Comparison of ENCODE assay signal across 13 cellular contexts in genomic region chr22:46792061-46792796, GRCh38. TPM values are rescaled to one million over a fixed set of nuclear protein-coding genes. Genes with fewer than 3 reads are reported as not detected.
DNase-seq lines count a peak whose midpoint lies in the region; ATAC-seq, FAIRE-seq and TF ChIP-seq lines count a peak whose summit lies in the region.
"Had no signal": no experiment of that assay in that cellular context is flagged by ENCODE, and none has a peak within 500 bp of the region (broad histone marks: within the 10 kb centered on the region; RNA-seq: fewer than 3 reads in every experiment).

No MANE protein-coding gene starts in this region.

- peak overlapping the region; percentile 84 for H3K4me2 ChIP-seq in BLaER1
- H3K4me2 ChIP-seq in IMR-90 (ENCODE audit: low read depth, low read length), result no peak overlapping the region
- H3K4me2 ChIP-seq: KMS-11 had no signal

- WGBS in IMR-90 (ENCODE audit: extremely low coverage in 2 of 2, insufficient read length in 1 of 2), 2 experiments, result 100% methylated on average over 4 of the region's 20 CpGs; no CpG with 5 or more reads in 1 of the 2 experiments
- 84% methylated on average over 20 of the region's 20 CpGs for WGBS in prostate gland

- no peak overlapping the region for H3K14ac ChIP-seq in IMR-90 (replicated peaks; ENCODE audit: low read depth, low read length)

- BruUV-seq in IMR-90 (replicated peaks; lab: Mats Ljungman, UMichigan), result no TSS peak

- no peak overlapping the region for H3K23ac ChIP-seq in IMR-90 (ENCODE audit: low read depth, low read length)

- H2BK20ac ChIP-seq in IMR-90 (ENCODE audit: low read depth, low read length), result no peak overlapping the region

- peak overlapping the region; percentile 42; the same call in 1 of the 2 replicates for H4K91ac ChIP-seq in IMR-90 (ENCODE audit: insufficient read depth, low read depth, low read length)

- peaks cover 22 to 56% (median 46%) of the 10 kb centered on the region in 7 donors for H3K4me1 Mint-ChIP-seq in naive thymus-derived CD4-positive, alpha-beta T cell

- peak overlapping the region; percentile 99 to 100 (median 100) for H3K27ac Mint-ChIP-seq in naive thymus-derived CD4-positive, alpha-beta T cell

- H4K20me1 ChIP-seq in BLaER1 (peaks cover 95% of the 10 kb centered on the region), IMR-90 (ENCODE audit: insufficient read depth, low read length) (0 out of 2 replicates have a peak, but pooled peaks cover 3% of the 10 kb centered on the region)

- H3K9ac ChIP-seq in BLaER1 (0 out of 2 replicates have a peak overlapping the region, but pooled peaks have one; percentile 7), IMR-90 (ENCODE audit: low read depth, low read length) (no peak overlapping the region)
- H3K9ac ChIP-seq: KMS-11 had no signal

- H2AFZ ChIP-seq in IMR-90 (replicated peaks; ENCODE audit: low read length, poor library complexity), result no peak overlapping the region

- peak overlapping the region; percentile 86 for H2AK5ac ChIP-seq in IMR-90 (ENCODE audit: low read depth, low read length)

- H2BK120ac ChIP-seq in IMR-90 (ENCODE audit: low read depth, low read length), result peak overlapping the region; percentile 57; the same call in 1 of the 2 replicates

- CTCF ChIA-PET in IMR-90 (lab: Yijun Ruan, JAX), result no interaction called here
- CTCF ChIA-PET in naive thymus-derived CD4-positive, alpha-beta T cell (lab: Charles Lee), result interaction anchor here (1.6 to 2.7 kb wide), 2 partner anchors 33 to 53 kb away, joined by 11 to 13 read pairs; partner anchors contain the start of gene CERK

- DNase-seq in IMR-90, result no peak
- peak; percentile 64 to 79 for DNase-seq in dermis microvascular lymphatic vessel endothelial cell (ENCODE audit: low read depth in 2 of 2)
- no peak for DNase-seq in naive thymus-derived CD4-positive, alpha-beta T cell
- no peak for DNase-seq in kidney glomerular epithelial cell (lab: John Stamatoyannopoulos, UW)
- no peak for DNase-seq in urothelium cell line (ENCODE audit: low spot score)
- no peak for DNase-seq in prostate gland (ENCODE audit: low spot score)
- DNase-seq: NCI-H2227 treated with DMSO at 0.1 percent for 48 hours had no signal

- in situ Hi-C loops in IMR-90 (cut with MboI; ENCODE audit: low sequenced_read_pairs), result no loop called here

- peak overlapping the region in 4 of 10 donors; percentile 12 to 87 (median 39) for H3K4me3 Mint-ChIP-seq in naive thymus-derived CD4-positive, alpha-beta T cell

- peak overlapping the region; percentile 28; the same call in 1 of the 2 replicates for H3K27ac ChIP-seq in BLaER1
- H3K27ac ChIP-seq in IMR-90 (ENCODE audit: insufficient read depth, low read length), result no peak overlapping the region
- peak overlapping the region; percentile 81 for H3K27ac ChIP-seq in naive thymus-derived CD4-positive, alpha-beta T cell (ENCODE audit: low read depth, low read length)
- peak overlapping the region in 1 of 2 donors; percentile 19 for H3K27ac ChIP-seq in prostate gland
- H3K27ac ChIP-seq: KMS-11, VCaP had no signal

- peaks cover 70% of the 10 kb centered on the region for H3K4me1 ChIP-seq in BLaER1
- H3K4me1 ChIP-seq in IMR-90 (ENCODE audit: control insufficient read depth, insufficient read depth, low read length), result peaks cover 6% of the 10 kb centered on the region
- peaks cover 30 to 35% of the 10 kb centered on the region in 2 donors for H3K4me1 ChIP-seq in naive thymus-derived CD4-positive, alpha-beta T cell (ENCODE audit: control insufficient read depth in 2 of 2, insufficient read depth in 2 of 2, low read length in 2 of 2)
- H3K4me1 ChIP-seq in prostate gland (replicated peaks), result no peaks in the 10 kb centered on the region
- H3K4me1 ChIP-seq: Caco-2 had no signal

- intact Hi-C loops in IMR-90 (cut with micrococcal nuclease), result loop anchor here (10.0 kb wide), 1 partner anchor 173 kb away; no protein-coding TSS in a partner anchor
- intact Hi-C loops in naive thymus-derived CD4-positive, alpha-beta T cell (cut with micrococcal nuclease), result no loop called here
- intact Hi-C loops in prostate gland (cut with DNase I), result no loop called here

- peak overlapping the region; percentile 83 for H2AK9ac ChIP-seq in IMR-90 (replicated peaks; ENCODE audit: low read depth, low read length, poor library complexity)

- no peaks in the 10 kb centered on the region for H3K9me3 ChIP-seq in BLaER1
- no peaks in the 10 kb centered on the region for H3K9me3 ChIP-seq in IMR-90 (ENCODE audit: control insufficient read depth, insufficient read depth, low read length)
- H3K9me3 ChIP-seq in naive thymus-derived CD4-positive, alpha-beta T cell (ENCODE audit: control insufficient read depth in 2 of 3, low read length in 3 of 3), result no peaks in the 10 kb centered on the region
- H3K9me3 ChIP-seq in prostate gland, result no peaks in the 10 kb centered on the region
- H3K9me3 ChIP-seq: Caco-2 had no signal

- no peak for TF ChIP-seq POLR2A in IMR-90 (IDR thresholded peaks at IDR 0.05; ENCODE audit: low read depth, low read length)
- TF ChIP-seq POLR2A in prostate gland (IDR thresholded peaks at IDR 0.05), result no peak

- H4K8ac ChIP-seq in IMR-90 (ENCODE audit: low read depth in 2 of 2, low read length in 2 of 2), result peak overlapping the region; percentile 28 to 82; a peak in 3 of 4 replicates

- POLR2A ChIA-PET in IMR-90 (lab: Charles Lee; ENCODE audit: unreplicated experiment), result interaction anchor here (0.7 kb wide), 1 partner anchor 1645 kb away, joined by 8 read pairs; no protein-coding TSS in a partner anchor
- POLR2A ChIA-PET in naive thymus-derived CD4-positive, alpha-beta T cell (lab: Charles Lee), result interaction anchor here (1.1 to 6.7 kb wide), 8 partner anchors 11 to 56 kb away, joined by 3 to 72 read pairs (median 8); partner anchors contain the start of gene TBC1D22A

- TF ChIP-seq CTCF in IMR-90 (conservative IDR thresholded peaks at IDR 0.05; ENCODE audit: low read depth, low read length) (no peak), prostate gland (IDR thresholded peaks at IDR 0.05) (no peak)

- no peak for TF ChIP-seq RAD21 in IMR-90 (IDR thresholded peaks at IDR 0.05; ENCODE audit: low read length)

- H3K56ac ChIP-seq in IMR-90 (ENCODE audit: extremely low read depth, insufficient read depth, low read length), result no peak overlapping the region

- H2BK5ac ChIP-seq in IMR-90 (ENCODE audit: low read depth, low read length, poor library complexity, severe bottlenecking), result peak overlapping the region; percentile 72

- H3K9me3 Mint-ChIP-seq in naive thymus-derived CD4-positive, alpha-beta T cell, result no peaks in the 10 kb centered on the region

- H3K4ac ChIP-seq in IMR-90 (ENCODE audit: low read depth, low read length), result peak overlapping the region; percentile 61

- ATAC-seq in IMR-90 (ENCODE audit: low read depth) (no peak), GM18498 (IDR thresholded peaks at IDR 0.05; ENCODE audit: unreplicated experiment) (no peak)
- no peak for ATAC-seq in naive thymus-derived CD4-positive, alpha-beta T cell

- H3K79me1 ChIP-seq in IMR-90 (ENCODE audit: low read depth in 1 of 2, low read length in 2 of 2), result peaks cover 17 to 60% of the 10 kb centered on the region in 2 experiments

- H2BK15ac ChIP-seq in IMR-90 (ENCODE audit: low read depth, low read length), result no peak overlapping the region

- H3K36me3 Mint-ChIP-seq in naive thymus-derived CD4-positive, alpha-beta T cell, result peaks cover 4 to 16% (median 4%) of the 10 kb centered on the region in 5 donors

- H3K27me3 Mint-ChIP-seq in naive thymus-derived CD4-positive, alpha-beta T cell, result no peaks in the 10 kb centered on the region

- H3K9me1 ChIP-seq in IMR-90 (ENCODE audit: insufficient read depth, low read length), result peaks cover 8% of the 10 kb centered on the region

- no peak overlapping the region for H4K5ac ChIP-seq in IMR-90 (ENCODE audit: low read depth, low read length)

- peaks cover 42% of the 10 kb centered on the region for H3K36me3 ChIP-seq in BLaER1
- H3K36me3 ChIP-seq in IMR-90 (ENCODE audit: control insufficient read depth, insufficient read depth, low read length), result peaks cover 24% of the 10 kb centered on the region
- peaks cover 0 to 44% (median 0%) of the 10 kb centered on the region in 3 experiments for H3K36me3 ChIP-seq in naive thymus-derived CD4-positive, alpha-beta T cell (ENCODE audit: control insufficient read depth in 2 of 3, insufficient read depth in 3 of 3, low read length in 3 of 3)
- H3K36me3 ChIP-seq in prostate gland, result no peaks in the 10 kb centered on the region

- no peak for FAIRE-seq in urothelium cell line (lab: Jason Lieb, UNC)
- FAIRE-seq: GM19239 had no signal

- H3K27me3 ChIP-seq in BLaER1 (no peaks in the 10 kb centered on the region), IMR-90 (ENCODE audit: control insufficient read depth, insufficient read depth, low read length) (no peaks in the 10 kb centered on the region), prostate gland (replicated peaks; ENCODE audit: insufficient read depth) (no peaks in the 10 kb centered on the region)
- no peaks in the 10 kb centered on the region for H3K27me3 ChIP-seq in naive thymus-derived CD4-positive, alpha-beta T cell (ENCODE audit: control insufficient read depth in 2 of 2, insufficient read depth in 2 of 2, low read length in 2 of 2)

- H3K4me3 ChIP-seq in BLaER1 (no peak overlapping the region), IMR-90 (ENCODE audit: insufficient read depth, low read depth, low read length) (no peak overlapping the region), prostate gland (no peak overlapping the region)
- H3K4me3 ChIP-seq in naive thymus-derived CD4-positive, alpha-beta T cell (ENCODE audit: low read length), result no peak overlapping the region

- dilution Hi-C loops in IMR-90 (cut with HindIII; ENCODE audit: low sequenced_read_pairs, unreplicated experiment), result no loop called here

- no peak overlapping the region for H3K18ac ChIP-seq in IMR-90 (ENCODE audit: low read depth, low read length)

TF ChIP-seq in IMR-90, 13 proteins besides CTCF, POLR2A, EP300 and RAD21 (continues in another document):
- TF ChIP-seq MAFK (IDR thresholded peaks at IDR 0.05; ENCODE audit: low read depth, low read length) (no peak), MXI1 (IDR thresholded peaks at IDR 0.05; ENCODE audit: borderline replicate concordance, low read depth, low read length) (no peak)

RNA-seq across cellular contexts. Expression of gene TBC1D22A, which starts 29.8 kb away (rescaled TPM):
- total RNA-seq in IMR-90 (2012; rRNA removed) (9.0 and 9.4 TPM in 2 replicates), dermis microvascular lymphatic vessel endothelial cell (12.5 and 18.1 TPM in 2 replicates), prostate gland (10 to 100 TPM; 16.0 to 30.7 TPM)
- polyA plus RNA-seq in IMR-90 (2012; rRNA removed), result 16.7 and 17.3 TPM in 2 replicates
- polyA plus RNA-seq in IMR-90 (2012; cell fraction: cytosol; rRNA removed), result 18.4 and 23.5 TPM in 2 replicates
- polyA plus RNA-seq in IMR-90 (2012; cell fraction: nucleus; rRNA removed; ENCODE audit: low replicate concordance), result 14.2 and 18.0 TPM in 2 replicates
- total RNA-seq in naive thymus-derived CD4-positive, alpha-beta T cell, result 10 to 100 TPM; 37.5 to 50.1 (median 43.4) TPM
- 10 to 100 TPM; 18.6 to 25.3 TPM for polyA plus RNA-seq in naive thymus-derived CD4-positive, alpha-beta T cell

RNA-seq across cellular contexts. Expression of gene CERK, which starts 54.2 kb away (rescaled TPM):
- total RNA-seq in IMR-90 (2012; rRNA removed), result 38.7 and 44.4 TPM in 2 replicates
- 22.8 and 25.3 TPM in 2 replicates for polyA plus RNA-seq in IMR-90 (2012; rRNA removed)
- polyA plus RNA-seq in IMR-90 (2012; cell fraction: cytosol; rRNA removed), result 14.3 and 18.5 TPM in 2 replicates
- 19.5 and 31.2 TPM in 2 replicates for polyA plus RNA-seq in IMR-90 (2012; cell fraction: nucleus; rRNA removed; ENCODE audit: low replicate concordance)
- total RNA-seq in dermis microvascular lymphatic vessel endothelial cell, result 66.8 and 127 TPM in 2 replicates
- 100 to 1,000 TPM in 2 of 5 experiments, 10 to 100 TPM in 3; 55.8 to 138 (median 72.4) TPM for total RNA-seq in naive thymus-derived CD4-positive, alpha-beta T cell
- 10 to 100 TPM; 40.4 to 66.7 TPM for polyA plus RNA-seq in naive thymus-derived CD4-positive, alpha-beta T cell
- total RNA-seq in prostate gland, result 10 to 100 TPM; 10.2 to 18.0 TPM

Comparison
In these comparisons a context has a peak if more than half of its experiments do, and no peak if none do; other contexts are left out.
1. DNase-seq: peak in dermis microvascular lymphatic vessel endothelial cell (2 of 2); none in IMR-90 (single experiment), naive thymus-derived CD4-positive, alpha-beta T cell (0 of 9), kidney glomerular epithelial cell (single experiment), urothelium cell line (single experiment) and prostate gland (single experiment).